ENCODE assay signal across 29 cellular contexts in the genomic region with DNA sequence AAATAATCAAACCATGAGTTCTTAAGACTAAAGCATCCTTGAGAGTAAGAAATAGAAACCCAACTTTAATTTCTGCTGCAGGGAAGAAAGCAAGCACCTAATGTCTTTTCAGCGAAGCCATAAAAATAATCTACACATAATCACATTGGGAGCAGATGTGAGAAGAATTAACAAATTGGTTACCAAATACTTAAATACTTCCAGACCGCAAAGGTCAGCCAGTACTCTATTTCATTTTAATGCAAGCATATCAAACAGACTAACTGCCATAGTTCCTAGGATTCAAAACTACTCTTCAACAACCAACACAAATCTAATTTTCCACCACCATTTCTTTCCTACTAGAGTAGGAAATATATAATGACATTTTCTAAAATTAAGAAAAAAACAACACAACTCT.
"Had no signal": no experiment of that assay in that cellular context is flagged by ENCODE, and none has a peak within 500 bp of the region (broad histone marks: within the 10 kb centered on the region; RNA-seq: fewer than 3 reads in every experiment).

No MANE protein-coding gene starts in this region.

- H3K4me3 ChIP-seq: adrenal gland, body of pancreas, colonic mucosa, esophagus muscularis mucosa had no signal

- DNase-seq: activated B cell treated with CpG ODN at 0.5 μM for 24 hours; activated CD4-positive, alpha-beta T cell treated with anti-CD3 and anti-CD28 coated beads for 48 hours; activated CD4-positive, alpha-beta T cell treated with anti-CD3 and anti-CD28 coated beads, Interleukin-2, amount 50 U/mL, for 1 hour; activated CD4-positive, alpha-beta T cell treated with anti-CD3 and anti-CD28 coated beads, Interleukin-2, amount 50 U/mL, for 48 hours; activated CD8-positive, alpha-beta memory T cell treated with anti-CD3 and anti-CD28 coated beads, Interleukin-2, amount 10 ng/mL, durations not matched to agents 7 days and 5 days; activated CD8-positive, alpha-beta memory T cell treated with anti-CD3 and anti-CD28 coated beads, Interleukin-2, amount 50 U/mL, for 4 hours; activated CD8-positive, alpha-beta T cell treated with anti-CD3 and anti-CD28 coated beads, Interleukin-2, amount 10 ng/mL, durations not matched to agents 7 days and 5 days; activated effector memory CD4-positive, alpha-beta T cell treated with anti-CD3 and anti-CD28 coated beads, Interleukin-2, amount 50 U/mL, for 16 hours; activated naive CD4-positive, alpha-beta T cell treated with anti-CD3 and anti-CD28 coated beads for 36 hours; activated naive CD8-positive, alpha-beta T cell treated with anti-CD3 and anti-CD28 coated beads for 36 hours; activated naive CD8-positive, alpha-beta T cell treated with anti-CD3 and anti-CD28 coated beads, Interleukin-2, amount 50 U/mL, for 24 hours; activated T-cell treated with anti-CD3 and anti-CD28 coated beads, Interleukin-2, amount 50 U/mL, for 1 hour; activated T-cell treated with anti-CD3 and anti-CD28 coated beads, Interleukin-2, amount 50 U/mL, for 48 hours; adrenal gland; amygdala; aorta; body of pancreas; central memory CD4-positive, alpha-beta T cell; cerebellar nuclear complex; colonic mucosa; effector CD8-positive, alpha-beta T cell; foreskin melanocyte; head of caudate nucleus; hippocampal formation; T-helper 1 cell; T-helper 17 cell; T1000; WERI-Rb-1 had no signal

- H3K27me3 ChIP-seq: adrenal gland, body of pancreas, colonic mucosa, esophagus muscularis mucosa had no signal

- H3K36me3 ChIP-seq: adrenal gland, colonic mucosa, esophagus muscularis mucosa, WERI-Rb-1 had no signal

- H3K4me1 ChIP-seq: adrenal gland, body of pancreas, colonic mucosa, esophagus muscularis mucosa had no signal

- H3K9me3 ChIP-seq: adrenal gland, body of pancreas, colonic mucosa, esophagus muscularis mucosa had no signal

- H3K27ac ChIP-seq: adrenal gland, body of pancreas, colonic mucosa, esophagus muscularis mucosa, WERI-Rb-1 had no signal
